11 cellular contexts compared by ENCODE assay signal in the genomic region with DNA sequence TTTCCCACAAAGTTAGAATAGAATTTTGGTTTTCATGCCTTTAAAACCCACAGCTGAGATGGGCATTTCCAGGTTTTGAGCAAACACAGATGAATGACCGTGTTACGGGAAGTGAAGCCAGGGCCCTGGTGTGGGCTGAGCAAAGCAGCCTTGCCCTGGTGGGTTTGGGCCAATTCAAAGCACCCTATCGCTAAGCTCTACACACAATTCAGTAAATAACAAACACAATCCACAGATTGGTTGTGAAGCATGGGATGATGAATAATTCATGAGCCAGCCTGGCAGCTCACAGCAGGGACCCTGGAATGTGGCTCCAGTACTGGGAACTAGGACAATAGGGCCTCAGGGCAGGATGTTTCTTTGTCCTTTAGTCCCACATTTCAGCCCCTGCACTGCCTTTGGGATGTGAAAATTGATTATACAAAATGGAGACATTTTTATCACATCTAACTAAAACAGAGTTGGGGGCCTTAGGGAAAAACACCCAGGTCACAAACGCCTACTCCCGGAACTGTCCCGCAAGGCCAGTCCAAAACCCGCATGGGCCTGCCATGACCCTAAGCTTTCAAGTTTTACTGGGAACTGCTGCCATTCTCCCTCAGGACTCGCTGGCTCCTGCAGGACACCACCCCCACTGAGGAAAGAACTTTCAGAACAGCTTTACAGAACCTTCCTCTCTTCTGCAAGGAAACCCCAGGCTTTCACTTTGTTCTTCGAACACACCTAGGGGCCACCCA.
DNase-seq lines count a peak whose midpoint lies in the region; ATAC-seq lines count a peak whose summit lies in the region.
"Had no signal": no experiment of that assay in that cellular context is flagged by ENCODE, and none has a peak within 500 bp of the region (broad histone marks: within the 10 kb centered on the region; RNA-seq: fewer than 3 reads in every experiment).

No MANE protein-coding gene starts in this region.

- 0 out of 2 replicates have a peak, but pooled peaks cover 7% of the 10 kb centered on the region for H3K27me3 ChIP-seq in iPS-20b (ENCODE audit: insufficient read depth, low read length)

- no peaks in the 10 kb centered on the region for H3K9me3 ChIP-seq in iPS-20b (ENCODE audit: insufficient read depth, low read depth, low read length)

- no peaks in the 10 kb centered on the region for H3K36me3 ChIP-seq in iPS-20b (ENCODE audit: insufficient read depth, low read depth, low read length)

- H3K4me1 ChIP-seq in iPS-20b (ENCODE audit: insufficient read depth, low read length) = peaks cover 28% of the 10 kb centered on the region

- H3K27ac ChIP-seq in iPS-20b (ENCODE audit: low read length) = peak overlapping the region; percentile 85
- H3K27ac ChIP-seq in temporal lobe (ENCODE audit: low read depth, low read length) = peak overlapping the region; percentile 67
- H3K27ac ChIP-seq: KMS-11 had no signal

- DNase-seq in activated T-cell treated with anti-CD3 and anti-CD28 coated beads, Interleukin-2, amount 50 U/mL, for 1 hour = peak; percentile 10
- DNase-seq in activated T-cell treated with anti-CD3 and anti-CD28 coated beads for 4 hours (no peak), amygdala (lab: John Stamatoyannopoulos, UW) (peak in 35 of 56 donors; percentile 17 to 78 (median 48)), NCI-H2227 treated with DMSO at 0.1 percent for 48 hours (lab: John Stamatoyannopoulos, UW) (no peak)
- DNase-seq: immature natural killer cell, RPMI8226 had no signal

- ATAC-seq in HG03025 (IDR thresholded peaks at IDR 0.05; ENCODE audit: low FRiP score, unreplicated experiment) (no peak), GM18861 (IDR thresholded peaks at IDR 0.05; ENCODE audit: unreplicated experiment) (no peak)

- H3K9ac ChIP-seq in iPS-20b (ENCODE audit: low read depth, low read length) = peak overlapping the region; percentile 71; the same call in 1 of the 2 replicates
- H3K9ac ChIP-seq: KMS-11 had no signal

- H3K4me3 ChIP-seq in iPS-20b (ENCODE audit: low read length) = peak overlapping the region; percentile 3; the same call in 1 of the 2 replicates

Comparison
In these comparisons a context has a peak if more than half of its experiments do, and no peak if none do; other contexts are left out.
1. DNase-seq: peak in activated T-cell treated with anti-CD3 and anti-CD28 coated beads, Interleukin-2, amount 50 U/mL, for 1 hour (single experiment) and amygdala (35 of 56); none in activated T-cell treated with anti-CD3 and anti-CD28 coated beads for 4 hours (single experiment) and NCI-H2227 treated with DMSO at 0.1 percent for 48 hours (single experiment).